ENCODE assay signal across 22 cellular contexts in the genomic region with DNA sequence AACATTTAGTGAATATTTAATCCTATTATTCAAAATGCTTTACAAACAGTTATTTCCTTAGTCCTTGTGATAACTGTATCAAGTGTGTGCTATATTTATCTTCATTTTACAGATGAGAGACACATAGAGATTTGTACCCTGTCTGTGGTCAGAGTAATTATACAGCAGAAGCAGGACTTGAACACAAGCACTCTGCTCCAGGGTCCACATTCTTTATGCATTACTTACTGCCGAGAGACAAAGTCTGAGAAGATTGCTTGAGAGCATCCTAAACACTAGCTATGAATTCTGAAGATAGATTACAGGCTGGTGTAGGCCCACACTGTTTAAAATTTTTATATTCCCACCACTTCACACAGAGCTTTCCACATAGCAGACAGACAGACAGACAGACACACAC.
"Had no signal": no experiment of that assay in that cellular context is flagged by ENCODE, and none has a peak within 500 bp of the region (broad histone marks: within the 10 kb centered on the region; RNA-seq: fewer than 3 reads in every experiment).

No MANE protein-coding gene starts in this region.

- FAIRE-seq: colon, endothelial cell of umbilical vein, frontal cortex, kidney had no signal

- H3K4me3 ChIP-seq: heart right ventricle, lung, mucosa of descending colon, psoas muscle, right lobe of liver, transverse colon had no signal

- H3K27ac ChIP-seq: heart right ventricle, psoas muscle, right lobe of liver, thoracic aorta, transverse colon had no signal

- DNase-seq: cerebellar nuclear complex; erythroblast; heart right ventricle; hypothalamus; kidney; left colon; left ventricle myocardium superior; mucosa of descending colon; naive thymus-derived CD8-positive, alpha-beta T cell; psoas muscle; retina; right lobe of liver; stimulated activated CD4-positive, alpha-beta T cell treated with anti-CD3 and anti-CD28 coated beads, Interleukin-2, amount 100 ng/mL, for 24 hours; stimulated activated CD4-positive, alpha-beta T cell treated with anti-CD3 and anti-CD28 coated beads, Interleukin-4, amount 100 ng/mL, for 4 hours; stimulated activated naive B cell treated with anti-CD40 and anti-IgM and Interleukin-4, amounts not matched to agents 10 μg/mL and 1 μg/mL and 100 μg/mL, for 72 hours; stimulated activated naive CD8-positive, alpha-beta T cell treated with anti-CD3 and anti-CD28 coated beads, Interleukin-15, amount 100 ng/mL, for 72 hours; transverse colon had no signal

- H3K36me3 ChIP-seq: heart right ventricle, right lobe of liver, thoracic aorta, transverse colon had no signal

- H3K27me3 ChIP-seq: heart right ventricle, right lobe of liver, transverse colon had no signal

- H3K4me1 ChIP-seq: psoas muscle, right lobe of liver, transverse colon had no signal

- H3K9me3 ChIP-seq: heart right ventricle, mucosa of descending colon, psoas muscle, right lobe of liver, thoracic aorta, transverse colon had no signal
